In the genomic region with DNA sequence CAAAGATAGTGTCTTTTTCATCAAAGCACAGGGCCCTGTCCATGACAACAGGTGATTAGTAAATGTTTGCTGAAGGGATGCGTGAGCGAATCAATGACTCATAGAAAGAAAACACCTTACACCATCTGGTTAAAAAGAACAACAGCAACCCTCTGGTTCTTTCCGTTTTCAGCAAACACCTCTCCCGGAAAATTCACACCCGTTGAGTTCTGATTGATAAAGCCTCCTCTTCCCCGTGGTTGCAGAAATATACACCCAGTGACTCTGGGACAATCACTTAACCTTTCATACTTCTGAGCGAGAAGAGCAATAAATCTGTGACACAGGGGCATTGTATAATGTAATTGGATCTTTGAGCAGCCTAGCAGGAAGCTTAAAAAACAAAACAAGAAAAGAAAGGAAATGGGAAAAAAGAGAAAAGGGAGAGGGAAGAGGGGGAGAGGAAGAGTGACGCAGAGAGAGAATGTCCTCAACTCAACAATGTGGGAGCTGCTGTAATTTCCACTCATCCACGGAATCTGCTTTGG, we compare ENCODE assay signal across 18 cellular contexts. TPM values are rescaled to one million over a fixed set of nuclear protein-coding genes. Genes with fewer than 3 reads are reported as not detected.
DNase-seq lines count a peak whose midpoint lies in the region; ATAC-seq and TF ChIP-seq lines count a peak whose summit lies in the region.
"Had no signal": no experiment of that assay in that cellular context is flagged by ENCODE, and none has a peak within 500 bp of the region (broad histone marks: within the 10 kb centered on the region; RNA-seq: fewer than 3 reads in every experiment).

No MANE protein-coding gene starts in this region.

- no TSS peak for BruUV-seq in MCF 10A (replicated peaks; lab: Mats Ljungman, UMichigan)

- no peak overlapping the region for H3K4me3 Mint-ChIP-seq in MCF 10A (ENCODE audit: unreplicated experiment)
- H3K4me3 Mint-ChIP-seq: CD4-positive, alpha-beta memory T cell had no signal

- no peak overlapping the region for H3K56ac ChIP-seq in mesendoderm (ENCODE audit: low read length)

- H3K4me3 ChIP-seq in breast epithelium (no peak overlapping the region), coronary artery (no peak overlapping the region), mesendoderm (ENCODE audit: low read length) (no peak overlapping the region), urinary bladder (ENCODE audit: low read depth, low read length) (no peak overlapping the region)
- H3K4me3 ChIP-seq: pancreas had no signal

- H4K5ac ChIP-seq in mesendoderm (ENCODE audit: low read length): no peak overlapping the region

- no peak for ATAC-seq in foreskin keratinocyte
- ATAC-seq: pancreas had no signal

- H3K9me3 ChIP-seq in breast epithelium: no peaks in the 10 kb centered on the region
- H3K9me3 ChIP-seq: pancreas had no signal

- H3K4me2 ChIP-seq in mesendoderm (ENCODE audit: low read length): no peak overlapping the region

- no peak overlapping the region for H2BK120ac ChIP-seq in mesendoderm (ENCODE audit: low read depth, low read length)

- H3K27ac ChIP-seq in breast epithelium: peak overlapping the region; percentile 17 to 41
- peak overlapping the region; percentile 13 to 71 for H3K27ac ChIP-seq in coronary artery
- H3K27ac ChIP-seq in mesendoderm (ENCODE audit: low read depth, low read length): peak overlapping the region; percentile 38
- peak overlapping the region; percentile 48 for H3K27ac ChIP-seq in urinary bladder (ENCODE audit: low read depth)
- H3K27ac ChIP-seq in foreskin keratinocyte: no peak overlapping the region
- H3K27ac ChIP-seq: pancreas had no signal

- no peaks in the 10 kb centered on the region for H3K79me1 ChIP-seq in mesendoderm (ENCODE audit: low read length)

- no peak for TF ChIP-seq POLR2A in breast epithelium (IDR thresholded peaks at IDR 0.05)

- H3K18ac ChIP-seq in mesendoderm (ENCODE audit: low read length): no peak overlapping the region

- peaks cover 9% of the 10 kb centered on the region for H3K4me1 Mint-ChIP-seq in MCF 10A (ENCODE audit: insufficient read depth, unreplicated experiment)
- H3K4me1 Mint-ChIP-seq: CD4-positive, alpha-beta memory T cell had no signal

- H3K36me3 ChIP-seq in breast epithelium (no peaks in the 10 kb centered on the region), mesendoderm (ENCODE audit: control insufficient read depth, insufficient read depth, low read length) (no peaks in the 10 kb centered on the region), urinary bladder (ENCODE audit: insufficient read depth) (no peaks in the 10 kb centered on the region)

- no peaks in the 10 kb centered on the region for H3K27me3 Mint-ChIP-seq in MCF 10A (ENCODE audit: insufficient read depth, unreplicated experiment)
- H3K27me3 Mint-ChIP-seq: brain; CD4-positive, alpha-beta memory T cell had no signal

- no peak overlapping the region for H2BK5ac ChIP-seq in mesendoderm (ENCODE audit: low read length)

- H3K27me3 ChIP-seq in breast epithelium: no peaks in the 10 kb centered on the region
- no peaks in the 10 kb centered on the region for H3K27me3 ChIP-seq in mesendoderm (ENCODE audit: insufficient read depth, low read length, poor library complexity)
- peaks cover 5% of the 10 kb centered on the region for H3K27me3 ChIP-seq in foreskin keratinocyte
- H3K27me3 ChIP-seq: pancreas had no signal

- TF ChIP-seq CTCF in breast epithelium (IDR thresholded peaks at IDR 0.05) (no peak), MCF 10A (IDR thresholded peaks at IDR 0.05; ENCODE audit: unreplicated experiment) (no peak), coronary artery (IDR thresholded peaks at IDR 0.05) (no peak), foreskin keratinocyte (conservative IDR thresholded peaks at IDR 0.05) (no peak)

- intact Hi-C loops in breast epithelium (cut with DNase I; ENCODE audit: low total_unique reads) (no loop called here), MCF 10A (cut with micrococcal nuclease) (no loop called here), posterior cingulate gyrus (cut with DNase I) (no loop called here)

- H2AK5ac ChIP-seq in mesendoderm (ENCODE audit: low read length): no peak overlapping the region

- no peaks in the 10 kb centered on the region for H3K9me3 Mint-ChIP-seq in MCF 10A (ENCODE audit: unreplicated experiment)
- H3K9me3 Mint-ChIP-seq: brain; CD4-positive, alpha-beta memory T cell had no signal

- no peak overlapping the region for H3K4ac ChIP-seq in mesendoderm (ENCODE audit: low read depth, low read length)

- CTCF ChIA-PET in MCF 10A (lab: Yijun Ruan, JAX): interaction anchor here (0.6 kb wide), 1 partner anchor 37 kb away, joined by 3 read pairs; no protein-coding TSS in a partner anchor

- no peak overlapping the region for H3K9ac ChIP-seq in mesendoderm (ENCODE audit: low read length)

- no peaks in the 10 kb centered on the region for H3K79me2 ChIP-seq in mesendoderm (ENCODE audit: control insufficient read depth, insufficient read depth, low read length)

- H3K27ac Mint-ChIP-seq in MCF 10A (ENCODE audit: low read depth, unreplicated experiment): no peak overlapping the region
- H3K27ac Mint-ChIP-seq: CD4-positive, alpha-beta memory T cell had no signal

- DNase-seq in breast epithelium (ENCODE audit: low spot score in 2 of 2) (no peak), MCF 10A (ENCODE audit: unreplicated experiment) (no peak), coronary artery (ENCODE audit: low spot score) (no peak), mesendoderm (peak; percentile 79), posterior cingulate gyrus (no peak), foreskin keratinocyte (no peak)
- no peak for DNase-seq in activated T-cell treated with anti-CD3 and anti-CD28 coated beads, Interleukin-2, amount 50 U/mL, for 1 hour
- DNase-seq: activated CD4-positive, alpha-beta T cell treated with anti-CD3 and anti-CD28 coated beads for 1 hour; activated CD8-positive, alpha-beta memory T cell treated with anti-CD3 and anti-CD28 coated beads, Interleukin-2, amount 50 U/mL, for 4 hours; activated naive CD4-positive, alpha-beta T cell treated with Interleukin-2 at 50 U/mL for 16 hours; CD4-positive, alpha-beta memory T cell; effector CD8-positive, alpha-beta T cell; GDM1; NCI-H1436; pancreas; T-helper 2 cell had no signal

- H3K23ac ChIP-seq in mesendoderm (ENCODE audit: low read length): no peak overlapping the region

- no peak overlapping the region for H2BK15ac ChIP-seq in mesendoderm (replicated peaks; ENCODE audit: low read depth)

- no CpG with 5 or more reads among the region's 9 CpGs for WGBS in mesendoderm (ENCODE audit: extremely low coverage, insufficient coverage, low lambda C conversion rate)
- 74% methylated on average over 9 of the region's 9 CpGs for WGBS in urinary bladder

- H3K4me1 ChIP-seq in breast epithelium (no peaks in the 10 kb centered on the region), mesendoderm (ENCODE audit: control insufficient read depth, low read depth, low read length) (peaks cover 12% of the 10 kb centered on the region), urinary bladder (ENCODE audit: insufficient read depth) (no peaks in the 10 kb centered on the region), foreskin keratinocyte (no peaks in the 10 kb centered on the region)
- H3K4me1 ChIP-seq: pancreas had no signal

- no peaks in the 10 kb centered on the region for H3K36me3 Mint-ChIP-seq in MCF 10A (ENCODE audit: insufficient read depth, unreplicated experiment)
- H3K36me3 Mint-ChIP-seq: CD4-positive, alpha-beta memory T cell had no signal

- POLR2A ChIA-PET in MCF 10A (lab: Yijun Ruan, JAX): no interaction called here

- H4K8ac ChIP-seq in mesendoderm (ENCODE audit: low read depth, low read length): no peak overlapping the region

RNA-seq across cellular contexts. Expression of a gene that starts 37.6 kb away (rescaled TPM):
- 100 to 1,000 TPM in 1 of 3 donors, 10 to 100 TPM in 2; 19.4 to 240 (median 50.6) TPM for total RNA-seq in breast epithelium
- total RNA-seq in MCF 10A (2022): 0.86 and 1.8 TPM in 2 replicates
- polyA plus RNA-seq in mesendoderm (2013, experiment 1 of 2): 0.84 TPM
- 0.67 TPM for polyA plus RNA-seq in mesendoderm (2013, experiment 2 of 2)
- total RNA-seq in urinary bladder: 120 TPM
- 20.7 TPM for polyA plus RNA-seq in urinary bladder
- total RNA-seq in foreskin keratinocyte: 0.07 and 0.21 TPM in 2 replicates
- 0.04 and 0.11 TPM in 2 replicates for polyA plus RNA-seq in foreskin keratinocyte
- total RNA-seq: CD4-positive, alpha-beta memory T cell had no signal
- polyA plus RNA-seq: CD4-positive, alpha-beta memory T cell had no signal
